Comparison of ENCODE assay signal across 36 cellular contexts in genomic region chr1:64186898-64187280, GRCh38. TPM values are rescaled to one million over a fixed set of nuclear protein-coding genes. Genes with fewer than 3 reads are reported as not detected.
"Had no signal": no experiment of that assay in that cellular context is flagged by ENCODE, and none has a peak within 500 bp of the region (broad histone marks: within the 10 kb centered on the region; RNA-seq: fewer than 3 reads in every experiment).

No MANE protein-coding gene starts in this region.

- H3K9me3 Mint-ChIP-seq: activated CD4-positive, alpha-beta T cell treated with anti-CD3 and anti-CD28 coated beads, Interleukin-2, amount 10 ng/mL, durations not matched to agents 7 days and 5 days; activated naive CD4-positive, alpha-beta T cell treated with anti-CD3 and anti-CD28 coated beads for 36 hours; activated naive CD4-positive, alpha-beta T cell treated with anti-CD3 and anti-CD28 coated beads, Interleukin-2, amount 50 U/mL, for 72 hours; activated T-cell treated with anti-CD3 and anti-CD28 coated beads, Interleukin-2, amount 50 U/mL, for 4 hours; activated T-helper 1 cell treated with anti-CD3 and anti-CD28 coated beads, Interleukin-12 subunit alpha, Interleukin-12 subunit beta, Interleukin-2, Interleukin-4 antibody, amounts not matched to agents 30 ng/mL and 10 ng/mL and 1 ng/mL, durations not matched to agents 14 hours and 24 hours and 36 hours; brain; T-helper 1 cell treated with Interleukin-12 subunit alpha and Interleukin-12 subunit beta and Interleukin-4 antibody, amounts not matched to agents 30 μg/mL and 1 μg/mL, for 36 hours; T-helper 2 cell treated with Interferon-gamma antibody and Interleukin-4, amounts not matched to agents 5 μg/mL and 100 μg/mL, for 36 hours had no signal

- H3K9ac ChIP-seq: KMS-11, SK-N-SH had no signal

- H3K27ac ChIP-seq: adrenal gland, KMS-11, RWPE1, SJSA1 had no signal

- ATAC-seq: activated CD4-positive, alpha-beta T cell treated with anti-CD3 and anti-CD28 coated beads for 36 hours; activated CD4-positive, CD25-positive, alpha-beta regulatory T cell treated with anti-CD3 and anti-CD28 coated beads, Interleukin-2, amount 50 U/mL, for 24 hours; activated naive CD4-positive, alpha-beta T cell treated with anti-CD3 and anti-CD28 coated beads, Interleukin-2, amount 50 U/mL, for 72 hours; activated T-cell treated with anti-CD3 and anti-CD28 coated beads, Interleukin-2, amount 50 U/mL, for 4 hours; PC-3 had no signal

- H3K36me3 Mint-ChIP-seq: activated naive CD4-positive, alpha-beta T cell treated with anti-CD3 and anti-CD28 coated beads, Interleukin-2, amount 50 U/mL, for 72 hours; brain had no signal

- DNase-seq: activated CD4-positive, alpha-beta T cell treated with anti-CD3 and anti-CD28 coated beads for 36 hours; activated CD4-positive, alpha-beta T cell treated with anti-CD3 and anti-CD28 coated beads, Interleukin-2, amount 10 ng/mL, durations not matched to agents 7 days and 5 days; activated CD4-positive, alpha-beta T cell treated with anti-CD3 and anti-CD28 coated beads, Interleukin-2, amount 50 U/mL, for 48 hours; activated CD8-positive, alpha-beta memory T cell treated with anti-CD3 and anti-CD28 coated beads, Interleukin-2, amount 50 U/mL, for 4 hours; activated gamma-delta T cell treated with Interleukin-2 at 50 U/mL for 16 hours; activated naive CD4-positive, alpha-beta T cell treated with anti-CD3 and anti-CD28 coated beads for 36 hours; activated T-cell treated with anti-CD3 and anti-CD28 coated beads for 4 hours; activated T-cell treated with anti-CD3 and anti-CD28 coated beads, Interleukin-2, amount 50 U/mL, for 4 hours; adrenal gland; MM.1S; MV-4-11; NCI-H1092; NCI-H1436 treated with DMSO at 0.1 percent for 48 hours; NCI-H1694 treated with DMSO at 0.1 percent for 48 hours; NCI-H2029; NCI-H345; NCI-H526; NCI-H748 treated with DMSO at 0.1 percent for 48 hours; NK-92 treated with Interleukin-12 subunit alpha and Interleukin-12 subunit beta, amount 100 ng/mL, for 24 hours; SHP77; SK-N-SH had no signal

- H3K27me3 Mint-ChIP-seq: brain had no signal

- H3K4me2 ChIP-seq: KMS-11, SK-N-SH had no signal

- H3K36me3 ChIP-seq: adrenal gland, SJSA1 had no signal

- H3K4me3 Mint-ChIP-seq: activated CD4-positive, alpha-beta T cell treated with anti-CD3 and anti-CD28 coated beads for 36 hours; activated CD4-positive, alpha-beta T cell treated with anti-CD3 and anti-CD28 coated beads, Interleukin-2, amount 10 ng/mL, durations not matched to agents 7 days and 5 days; activated naive CD4-positive, alpha-beta T cell treated with anti-CD3 and anti-CD28 coated beads for 36 hours; activated T-cell treated with anti-CD3 and anti-CD28 coated beads, Interleukin-2, amount 50 U/mL, for 4 hours; activated T-helper 1 cell treated with anti-CD3 and anti-CD28 coated beads, Interleukin-12 subunit alpha, Interleukin-12 subunit beta, Interleukin-2, Interleukin-4 antibody, amounts not matched to agents 30 ng/mL and 10 ng/mL and 1 ng/mL, durations not matched to agents 14 hours and 24 hours and 36 hours; brain; T-helper 1 cell treated with Interleukin-12 subunit alpha and Interleukin-12 subunit beta and Interleukin-4 antibody, amounts not matched to agents 30 μg/mL and 1 μg/mL, for 36 hours; T-helper 2 cell treated with Interferon-gamma antibody and Interleukin-4, amounts not matched to agents 5 μg/mL and 100 μg/mL, for 36 hours had no signal

- FAIRE-seq: astrocyte, RCC 7860, TTC549 had no signal

- H3K27ac Mint-ChIP-seq: activated CD4-positive, alpha-beta T cell treated with anti-CD3 and anti-CD28 coated beads for 36 hours; activated CD4-positive, alpha-beta T cell treated with anti-CD3 and anti-CD28 coated beads, Interleukin-2, amount 10 ng/mL, durations not matched to agents 7 days and 5 days; activated naive CD4-positive, alpha-beta T cell treated with anti-CD3 and anti-CD28 coated beads for 36 hours; activated naive CD4-positive, alpha-beta T cell treated with anti-CD3 and anti-CD28 coated beads, Interleukin-2, amount 50 U/mL, for 72 hours; activated T-helper 1 cell treated with anti-CD3 and anti-CD28 coated beads, Interleukin-12 subunit alpha, Interleukin-12 subunit beta, Interleukin-2, Interleukin-4 antibody, amounts not matched to agents 30 ng/mL and 10 ng/mL and 1 ng/mL, durations not matched to agents 14 hours and 24 hours and 36 hours; brain; T-helper 1 cell treated with Interleukin-12 subunit alpha and Interleukin-12 subunit beta and Interleukin-4 antibody, amounts not matched to agents 30 μg/mL and 1 μg/mL, for 36 hours; T-helper 2 cell treated with Interferon-gamma antibody and Interleukin-4, amounts not matched to agents 5 μg/mL and 100 μg/mL, for 36 hours had no signal

- H3K27me3 ChIP-seq: adrenal gland, SJSA1 had no signal

- H3K9me3 ChIP-seq: adrenal gland, SJSA1, SK-N-SH had no signal

- H3K4me3 ChIP-seq: adrenal gland, SJSA1 had no signal

RNA-seq across cellular contexts. Expression of gene UBE2U, which starts 16.5 kb away (rescaled TPM):
- total RNA-seq: activated CD4-positive, alpha-beta T cell treated with anti-CD3 and anti-CD28 coated beads for 36 hours; activated CD4-positive, alpha-beta T cell treated with anti-CD3 and anti-CD28 coated beads, Interleukin-2, amount 10 ng/mL, durations not matched to agents 7 days and 5 days; activated naive CD4-positive, alpha-beta T cell treated with anti-CD3 and anti-CD28 coated beads for 36 hours; activated T-cell treated with anti-CD3 and anti-CD28 coated beads, Interleukin-2, amount 50 U/mL, for 4 hours; activated T-helper 1 cell treated with anti-CD3 and anti-CD28 coated beads, Interleukin-12 subunit alpha, Interleukin-12 subunit beta, Interleukin-2, Interleukin-4 antibody, amounts not matched to agents 30 ng/mL and 10 ng/mL and 1 ng/mL, durations not matched to agents 14 hours and 24 hours and 36 hours; adrenal gland; astrocyte; LHCN-M2; NCI-H460; PC-3; SJSA1 had no signal
- polyA plus RNA-seq: adrenal gland, SK-N-SH had no signal
